In genomic region chr7:33736521-33737221, GRCh38 we compare ENCODE assay signal across 15 cellular contexts.
DNase-seq lines count a peak whose midpoint lies in the region; ATAC-seq and TF ChIP-seq lines count a peak whose summit lies in the region.
"Had no signal": no experiment of that assay in that cellular context is flagged by ENCODE, and none has a peak within 500 bp of the region (broad histone marks: within the 10 kb centered on the region; RNA-seq: fewer than 3 reads in every experiment).

No MANE protein-coding gene starts in this region.

- H3K23ac ChIP-seq in IMR-90 (ENCODE audit: low read depth, low read length) = no peak overlapping the region
- no peak overlapping the region for H3K23ac ChIP-seq in trophoblast cell (ENCODE audit: low read length)

- no peak overlapping the region for H3K4me3 ChIP-seq in IMR-90 (ENCODE audit: insufficient read depth, low read depth, low read length)
- no peak overlapping the region for H3K4me3 ChIP-seq in trophoblast cell (ENCODE audit: low read depth, low read length)
- H3K4me3 ChIP-seq: BLaER1 treated with 17β-estradiol and CSF1 and Interleukin-3, amounts not matched to agents 10 nM and 100 nM; GM12878 had no signal

- H2BK15ac ChIP-seq in IMR-90 (ENCODE audit: low read depth, low read length) = no peak overlapping the region

- H2AFZ ChIP-seq in IMR-90 (replicated peaks; ENCODE audit: low read length, poor library complexity) = no peak overlapping the region
- no peak overlapping the region for H2AFZ ChIP-seq in trophoblast cell (ENCODE audit: insufficient read depth, low read length, poor library complexity)

- dilution Hi-C loops in IMR-90 (cut with HindIII; ENCODE audit: low sequenced_read_pairs, unreplicated experiment) = no loop called here

- H3K79me2 ChIP-seq in trophoblast cell (ENCODE audit: control insufficient read depth, insufficient read depth, low read length, poor library complexity) = no peaks in the 10 kb centered on the region

- no peak overlapping the region for H4K12ac ChIP-seq in trophoblast cell (ENCODE audit: low read depth, low read length)

- H4K8ac ChIP-seq in IMR-90 (ENCODE audit: low read depth in 2 of 2, low read length in 2 of 2) (no peak overlapping the region), trophoblast cell (ENCODE audit: low read depth, low read length) (no peak overlapping the region)

- ATAC-seq in left ventricle myocardium superior (peak; percentile 36), Right ventricle myocardium superior (ENCODE audit: poor library complexity) (no peak), IMR-90 (ENCODE audit: low read depth) (no peak)
- ATAC-seq: CD8-positive, alpha-beta T cell; GM12878 had no signal

- no peak overlapping the region for H4K91ac ChIP-seq in IMR-90 (ENCODE audit: insufficient read depth, low read depth, low read length)
- H4K91ac ChIP-seq in trophoblast cell (ENCODE audit: low read depth, low read length) = no peak overlapping the region

- H3K18ac ChIP-seq in IMR-90 (ENCODE audit: low read depth, low read length) (no peak overlapping the region), trophoblast cell (ENCODE audit: low read length) (no peak overlapping the region)

- CTCF ChIA-PET in IMR-90 (lab: Yijun Ruan, JAX) = no interaction called here

- no peak for TF ChIP-seq CTCF in IMR-90 (conservative IDR thresholded peaks at IDR 0.05; ENCODE audit: low read depth, low read length)

- H3K27me3 ChIP-seq in IMR-90 (ENCODE audit: control insufficient read depth, insufficient read depth, low read length) = peaks cover 7% of the 10 kb centered on the region; the same call in 1 of the 2 replicates
- H3K27me3 ChIP-seq in trophoblast cell (ENCODE audit: insufficient read depth, low read length) = no peaks in the 10 kb centered on the region
- H3K27me3 ChIP-seq: BLaER1 treated with 17β-estradiol and CSF1 and Interleukin-3, amounts not matched to agents 10 nM and 100 nM had no signal

- BruUV-seq in IMR-90 (replicated peaks; lab: Mats Ljungman, UMichigan) = no TSS peak

- H3K79me1 ChIP-seq in IMR-90 (ENCODE audit: low read depth in 1 of 2, low read length in 2 of 2) (no peaks in the 10 kb centered on the region), trophoblast cell (ENCODE audit: low read length) (no peaks in the 10 kb centered on the region)

- H2BK5ac ChIP-seq in IMR-90 (ENCODE audit: low read depth, low read length, poor library complexity, severe bottlenecking) (no peak overlapping the region), trophoblast cell (ENCODE audit: low read depth, low read length, poor library complexity) (no peak overlapping the region)

- TF ChIP-seq POLR2A in IMR-90 (IDR thresholded peaks at IDR 0.05; ENCODE audit: low read depth, low read length) = no peak

- no peaks in the 10 kb centered on the region for H3K36me3 ChIP-seq in IMR-90 (ENCODE audit: control insufficient read depth, insufficient read depth, low read length)
- H3K36me3 ChIP-seq in trophoblast cell (ENCODE audit: control insufficient read depth in 1 of 2, insufficient read depth in 2 of 2, low read length in 2 of 2) = no peaks in the 10 kb centered on the region
- H3K36me3 ChIP-seq: BLaER1 treated with 17β-estradiol and CSF1 and Interleukin-3, amounts not matched to agents 10 nM and 100 nM had no signal

- H2BK12ac ChIP-seq in trophoblast cell (ENCODE audit: low read length) = no peak overlapping the region

- H3K4me2 ChIP-seq in IMR-90 (ENCODE audit: low read depth, low read length) (no peak overlapping the region), trophoblast cell (ENCODE audit: low read length) (no peak overlapping the region)
- H3K4me2 ChIP-seq: BLaER1 treated with 17β-estradiol and CSF1 and Interleukin-3, amounts not matched to agents 10 nM and 100 nM had no signal

- H3K9me1 ChIP-seq in IMR-90 (ENCODE audit: insufficient read depth, low read length) = no peaks in the 10 kb centered on the region

- no peaks in the 10 kb centered on the region for H3K9me3 ChIP-seq in IMR-90 (ENCODE audit: control insufficient read depth, insufficient read depth, low read length)
- H3K9me3 ChIP-seq in trophoblast cell (ENCODE audit: insufficient read depth, low read depth, low read length) = no peaks in the 10 kb centered on the region

- intact Hi-C loops in left ventricle myocardium superior (cut with micrococcal nuclease) (no loop called here), Right ventricle myocardium superior (cut with DNase I) (no loop called here), IMR-90 (cut with micrococcal nuclease) (no loop called here)

- POLR2A ChIA-PET in IMR-90 (lab: Charles Lee; ENCODE audit: unreplicated experiment) = no interaction called here

- H3K9ac ChIP-seq in IMR-90 (ENCODE audit: low read depth, low read length) = no peak overlapping the region
- no peak overlapping the region for H3K9ac ChIP-seq in trophoblast cell (ENCODE audit: low read length)
- H3K9ac ChIP-seq: BLaER1 treated with 17β-estradiol and CSF1 and Interleukin-3, amounts not matched to agents 10 nM and 100 nM had no signal

- H4K20me1 ChIP-seq in IMR-90 (ENCODE audit: insufficient read depth, low read length) = no peaks in the 10 kb centered on the region
- H4K20me1 ChIP-seq: BLaER1 treated with 17β-estradiol and CSF1 and Interleukin-3, amounts not matched to agents 10 nM and 100 nM had no signal

- no peak overlapping the region for H2BK20ac ChIP-seq in IMR-90 (ENCODE audit: low read depth, low read length)

- H3K56ac ChIP-seq in IMR-90 (ENCODE audit: extremely low read depth, insufficient read depth, low read length) = no peak overlapping the region

- no peak overlapping the region for H3K27ac ChIP-seq in IMR-90 (ENCODE audit: insufficient read depth, low read length)
- no peak overlapping the region for H3K27ac ChIP-seq in trophoblast cell (ENCODE audit: low read depth, low read length)
- H3K27ac ChIP-seq: BLaER1 treated with 17β-estradiol and CSF1 and Interleukin-3, amounts not matched to agents 10 nM and 100 nM had no signal

- no peak overlapping the region for H2AK9ac ChIP-seq in IMR-90 (replicated peaks; ENCODE audit: low read depth, low read length, poor library complexity)

- H2BK120ac ChIP-seq in IMR-90 (ENCODE audit: low read depth, low read length) = no peak overlapping the region
- H2BK120ac ChIP-seq in trophoblast cell (ENCODE audit: insufficient read depth, low read length, poor library complexity) = no peak overlapping the region

- no CpG with 5 or more reads among the region's 6 CpGs for WGBS in IMR-90 (ENCODE audit: extremely low coverage in 2 of 2, insufficient read length in 1 of 2), 2 experiments
- no CpG with 5 or more reads among the region's 6 CpGs for WGBS in trophoblast cell (ENCODE audit: extremely low coverage, insufficient coverage, insufficient read length)

- H2AK5ac ChIP-seq in IMR-90 (ENCODE audit: low read depth, low read length) (0 out of 2 replicates have a peak overlapping the region, but pooled peaks have one; percentile 40), trophoblast cell (ENCODE audit: low read length) (no peak overlapping the region)

- no peaks in the 10 kb centered on the region for H3K4me1 ChIP-seq in IMR-90 (ENCODE audit: control insufficient read depth, insufficient read depth, low read length)
- H3K4me1 ChIP-seq in trophoblast cell (ENCODE audit: control insufficient read depth in 1 of 2, insufficient read depth in 2 of 2, low read length in 2 of 2) = peaks cover 1 to 4% of the 10 kb centered on the region in 2 experiments
- H3K4me1 ChIP-seq: BLaER1 treated with 17β-estradiol and CSF1 and Interleukin-3, amounts not matched to agents 10 nM and 100 nM had no signal

- DNase-seq in left ventricle myocardium superior (no peak), Right ventricle myocardium superior (no peak), IMR-90 (no peak), trophoblast cell (peak; percentile 61 to 82), DMS53 treated with DMSO at 0.1 percent for 48 hours (lab: John Stamatoyannopoulos, UW; ENCODE audit: unreplicated experiment) (no peak), NCI-H2107 (lab: John Stamatoyannopoulos, UW) (no peak), OCI-M1 (lab: John Stamatoyannopoulos, UW) (no peak)
- DNase-seq: 8988T; Calu3; CD8-positive, alpha-beta T cell; DND-41; EL; H9 had no signal

- no peak overlapping the region for H3K4ac ChIP-seq in IMR-90 (ENCODE audit: low read depth, low read length)
- no peak overlapping the region for H3K4ac ChIP-seq in trophoblast cell (ENCODE audit: low read depth, low read length)

- TF ChIP-seq RAD21 in IMR-90 (IDR thresholded peaks at IDR 0.05; ENCODE audit: low read length) = no peak

- in situ Hi-C loops in IMR-90 (cut with MboI; ENCODE audit: low sequenced_read_pairs) = no loop called here

- no peak overlapping the region for H4K5ac ChIP-seq in IMR-90 (ENCODE audit: low read depth, low read length)

- H3K14ac ChIP-seq in IMR-90 (replicated peaks; ENCODE audit: low read depth, low read length) (no peak overlapping the region), trophoblast cell (ENCODE audit: low read length) (no peak overlapping the region)

TF ChIP-seq in IMR-90, 13 proteins besides CTCF, POLR2A, EP300 and RAD21:
- TF ChIP-seq MAFK (IDR thresholded peaks at IDR 0.05; ENCODE audit: low read depth, low read length) (peak; percentile 74), ELK1 (IDR thresholded peaks at IDR 0.05; ENCODE audit: borderline replicate concordance, low read depth, low read length) (no peak), NFE2L2 (IDR thresholded peaks at IDR 0.05; ENCODE audit: low read depth, low read length) (no peak), SMC3 (IDR thresholded peaks at IDR 0.05; ENCODE audit: low read depth, low read length) (no peak), MAZ (IDR thresholded peaks at IDR 0.05; ENCODE audit: borderline replicate concordance, low read depth, low read length) (no peak)

Comparison
In these comparisons a context has a peak if more than half of its experiments do, and no peak if none do; other contexts are left out.
1. DNase-seq: peak in trophoblast cell (2 of 2); none in left ventricle myocardium superior (single experiment), Right ventricle myocardium superior (single experiment), IMR-90 (single experiment), DMS53 treated with DMSO at 0.1 percent for 48 hours (single experiment), NCI-H2107 (single experiment) and OCI-M1 (single experiment).